16 cellular contexts compared by ENCODE assay signal in genomic region chr9:125822160-125822559, GRCh38.
DNase-seq lines count a peak whose midpoint lies in the region; ATAC-seq, FAIRE-seq and TF ChIP-seq lines count a peak whose summit lies in the region.
"Had no signal": no experiment of that assay in that cellular context is flagged by ENCODE, and none has a peak within 500 bp of the region (broad histone marks: within the 10 kb centered on the region; RNA-seq: fewer than 3 reads in every experiment).

No MANE protein-coding gene starts in this region.

- no peak for TF ChIP-seq EP300 in ovary (IDR thresholded peaks at IDR 0.05)

- H4K20me1 ChIP-seq in SU-DHL-6 (ENCODE audit: low read depth, low read length) = no peaks in the 10 kb centered on the region

- 20 to 27% (median 22%) methylated on average over 2 of the region's 2 CpGs for WGBS in ovary, 3 donors

- H3K4me1 Mint-ChIP-seq in CD4-positive, alpha-beta T cell (ENCODE audit: low read depth) = peaks cover 57% of the 10 kb centered on the region

- H3K79me2 ChIP-seq in SU-DHL-6 (ENCODE audit: insufficient read depth, low read length) = peaks cover 6% of the 10 kb centered on the region

- no peaks in the 10 kb centered on the region for H3K9me2 ChIP-seq in SU-DHL-6 (replicated peaks; ENCODE audit: insufficient read depth, low read length)

- H3K36me3 ChIP-seq in SU-DHL-6 (ENCODE audit: low read length) (no peaks in the 10 kb centered on the region), BE2C (no peaks in the 10 kb centered on the region), ovary (no peaks in the 10 kb centered on the region)
- H3K36me3 ChIP-seq: SJCRH30 had no signal

- no peak for TF ChIP-seq CTCF in CD4-positive, alpha-beta T cell (IDR thresholded peaks at IDR 0.05)
- TF ChIP-seq CTCF in SU-DHL-6 (IDR thresholded peaks at IDR 0.05; ENCODE audit: insufficient read depth, low read length, poor library complexity, severe bottlenecking) = no peak
- no peak for TF ChIP-seq CTCF in BE2C (IDR thresholded peaks at IDR 0.05; ENCODE audit: low read depth, low read length)
- TF ChIP-seq CTCF in ovary (IDR thresholded peaks at IDR 0.05) = no peak

- H3K4me1 ChIP-seq in BE2C (peaks cover 8% of the 10 kb centered on the region), ovary (ENCODE audit: insufficient read depth) (peaks cover 6% of the 10 kb centered on the region)

- no peaks in the 10 kb centered on the region for H3K27me3 Mint-ChIP-seq in CD4-positive, alpha-beta T cell
- H3K27me3 Mint-ChIP-seq: CD4-positive, alpha-beta memory T cell had no signal

- TF ChIP-seq POLR2A in H54 (IDR thresholded peaks at IDR 0.05; ENCODE audit: low read depth, low read length) (no peak), ovary (IDR thresholded peaks at IDR 0.05) (no peak)

- no peaks in the 10 kb centered on the region for H3K9me3 Mint-ChIP-seq in CD4-positive, alpha-beta T cell
- H3K9me3 Mint-ChIP-seq: CD4-positive, alpha-beta memory T cell had no signal

- no peak overlapping the region for H3K27ac ChIP-seq in CD4-positive, alpha-beta T cell (ENCODE audit: low read depth, low read length)
- peak overlapping the region; percentile 85; the same call in 1 of the 2 replicates for H3K27ac ChIP-seq in SU-DHL-6 (ENCODE audit: low read depth, low read length)
- H3K27ac ChIP-seq in ovary = peak overlapping the region in 1 of 2 donors; percentile 27
- H3K27ac ChIP-seq: SJCRH30 had no signal

- CTCF ChIA-PET in CD4-positive, alpha-beta T cell (lab: Charles Lee) = interaction anchor here (0.6 kb wide), 1 partner anchor 22 kb away, joined by 3 read pairs; no protein-coding TSS in a partner anchor

- intact Hi-C loops in CD4-positive, alpha-beta T cell (cut with DNase I, micrococcal nuclease) = loop anchor here (5.0 kb wide), 2 partner anchors 65 to 75 kb away; partner anchors contain the start of gene PBX3 (in 2 of the 2)
- intact Hi-C loops in ovary (cut with DNase I) = no loop called here

- ATAC-seq in CD4-positive, alpha-beta T cell (ENCODE audit: poor library complexity) = no peak
- ATAC-seq: HCT116 had no signal

- POLR2A ChIA-PET in CD4-positive, alpha-beta T cell (lab: Charles Lee) = interaction anchor here (1.7 kb wide), 1 partner anchor 8 kb away, joined by 10 read pairs; no protein-coding TSS in a partner anchor

- peaks cover 5% of the 10 kb centered on the region for H3K36me3 Mint-ChIP-seq in CD4-positive, alpha-beta T cell (ENCODE audit: low read depth)
- H3K36me3 Mint-ChIP-seq: CD4-positive, alpha-beta memory T cell had no signal

- no peaks in the 10 kb centered on the region for H3K27me3 ChIP-seq in CD4-positive, alpha-beta T cell (ENCODE audit: control insufficient read depth, insufficient read depth, low read length)
- no peaks in the 10 kb centered on the region for H3K27me3 ChIP-seq in SU-DHL-6 (ENCODE audit: low read length)
- no peaks in the 10 kb centered on the region for H3K27me3 ChIP-seq in BE2C
- no peaks in the 10 kb centered on the region for H3K27me3 ChIP-seq in ovary
- H3K27me3 ChIP-seq: SJCRH30 had no signal

- H3K27ac Mint-ChIP-seq in CD4-positive, alpha-beta T cell = peak overlapping the region; percentile 88

- H3K4me3 ChIP-seq in SU-DHL-6 (ENCODE audit: insufficient read depth, low read length, poor library complexity, severe bottlenecking) (peak overlapping the region; percentile 31), BE2C (ENCODE audit: low read depth, low read length) (no peak overlapping the region), ovary (no peak overlapping the region)
- H3K4me3 ChIP-seq: SJCRH30 had no signal

- H3K9ac ChIP-seq in SU-DHL-6 (ENCODE audit: low read length) = no peak overlapping the region

- H2AFZ ChIP-seq in SU-DHL-6 (ENCODE audit: low read depth, low read length, severe bottlenecking) = no peak overlapping the region

- no peak overlapping the region for H3K4me3 Mint-ChIP-seq in CD4-positive, alpha-beta T cell

- FAIRE-seq in H54 (lab: Jason Lieb, UNC) (peak; percentile 86), islet of Langerhans (lab: Jason Lieb, UNC) (peak; percentile 74)

- peak overlapping the region; percentile 76 for H3K4me2 ChIP-seq in SU-DHL-6 (ENCODE audit: low read depth, low read length, poor library complexity, severe bottlenecking)

- H3F3A ChIP-seq in SU-DHL-6 (ENCODE audit: insufficient read depth) = peaks cover 7% of the 10 kb centered on the region

- no peak for DNase-seq in CD4-positive, alpha-beta T cell
- DNase-seq in H54 (ENCODE audit: insufficient read length, low spot score) = no peak
- no peak for DNase-seq in stimulated activated CD4-positive, alpha-beta T cell treated with anti-CD3 and anti-CD28 coated beads, Interleukin-12 subunit alpha, Interleukin-12 subunit beta, amount 100 ng/mL, for 4 hours
- no peak for DNase-seq in BE2C
- no peak for DNase-seq in ovary
- no peak for DNase-seq in NCI-H128 (lab: John Stamatoyannopoulos, UW; ENCODE audit: unreplicated experiment)
- DNase-seq: Calu3, DMS79, NCI-H1436 treated with DMSO at 0.1 percent for 48 hours, NCI-H2029 treated with DMSO at 0.1 percent for 48 hours, NCI-H748 treated with DMSO at 0.1 percent for 48 hours, SJCRH30 had no signal

- H3K9me3 ChIP-seq in CD4-positive, alpha-beta T cell (ENCODE audit: control insufficient read depth, low read length) = no peaks in the 10 kb centered on the region
- no peaks in the 10 kb centered on the region for H3K9me3 ChIP-seq in SU-DHL-6 (ENCODE audit: insufficient read depth, low read length)
- no peaks in the 10 kb centered on the region for H3K9me3 ChIP-seq in BE2C
- H3K9me3 ChIP-seq in ovary = no peaks in the 10 kb centered on the region

Comparison
In these comparisons a context has a peak if more than half of its experiments do, and no peak if none do; other contexts are left out.
1. intact Hi-C loops: an anchor here in CD4-positive, alpha-beta T cell (5.0 kb wide); none called in ovary.